ENCODE assay signal across 1 cellular context in the genomic region with DNA sequence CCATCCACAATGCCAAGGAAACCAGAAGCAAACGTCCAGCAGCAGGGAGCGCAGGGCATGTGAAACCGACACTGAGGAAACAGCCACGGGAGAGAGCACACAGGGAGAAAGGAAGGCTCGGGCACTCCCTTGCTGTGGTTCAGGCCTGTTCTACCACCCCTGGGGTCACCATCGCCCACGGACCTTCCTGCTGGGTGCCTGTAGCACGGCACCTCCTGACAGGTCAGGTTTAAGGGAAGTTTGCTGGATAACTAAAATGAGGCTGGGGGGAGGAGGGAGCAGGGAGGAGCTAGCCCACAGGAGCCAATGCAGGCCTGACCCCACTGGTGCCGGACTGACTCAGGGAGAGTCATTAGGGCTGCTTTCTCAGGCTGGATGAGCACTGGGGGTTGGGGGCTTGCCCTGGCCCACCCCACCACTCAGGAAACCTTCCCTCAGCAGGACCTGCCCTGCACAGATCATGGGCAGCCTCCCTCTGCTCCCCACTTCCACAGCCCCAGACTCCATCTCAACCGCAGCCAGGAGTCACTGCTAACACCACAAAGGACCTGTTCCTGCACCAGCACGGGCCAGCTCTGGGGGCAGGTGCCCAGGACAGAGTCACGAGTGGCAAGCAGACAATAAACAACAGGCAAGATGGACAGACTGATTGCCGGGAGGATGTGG.
TF ChIP-seq lines count a peak whose summit lies in the region.

No MANE protein-coding gene starts in this region.

TF ChIP-seq in IMR-90, 13 proteins besides CTCF, POLR2A, EP300 and RAD21:
- TF ChIP-seq SMC3 (IDR thresholded peaks at IDR 0.05; ENCODE audit: low read depth, low read length): no peak
- no peak for TF ChIP-seq MXI1 (IDR thresholded peaks at IDR 0.05; ENCODE audit: borderline replicate concordance, low read depth, low read length)
- TF ChIP-seq BHLHE40 (IDR thresholded peaks at IDR 0.05; ENCODE audit: low read depth, low read length): no peak
- no peak for TF ChIP-seq RFX5 (IDR thresholded peaks at IDR 0.05; ENCODE audit: low read depth, low read length)
- no peak for TF ChIP-seq MAFK (IDR thresholded peaks at IDR 0.05; ENCODE audit: low read depth, low read length)
- no peak for TF ChIP-seq FOS (IDR thresholded peaks at IDR 0.05; ENCODE audit: low read depth, low read length)
- TF ChIP-seq CEBPB (IDR thresholded peaks at IDR 0.05; ENCODE audit: low read depth, low read length): no peak
- TF ChIP-seq RCOR1 (IDR thresholded peaks at IDR 0.05; ENCODE audit: insufficient replicate concordance, low read length): no peak
- TF ChIP-seq, protein P1, sequence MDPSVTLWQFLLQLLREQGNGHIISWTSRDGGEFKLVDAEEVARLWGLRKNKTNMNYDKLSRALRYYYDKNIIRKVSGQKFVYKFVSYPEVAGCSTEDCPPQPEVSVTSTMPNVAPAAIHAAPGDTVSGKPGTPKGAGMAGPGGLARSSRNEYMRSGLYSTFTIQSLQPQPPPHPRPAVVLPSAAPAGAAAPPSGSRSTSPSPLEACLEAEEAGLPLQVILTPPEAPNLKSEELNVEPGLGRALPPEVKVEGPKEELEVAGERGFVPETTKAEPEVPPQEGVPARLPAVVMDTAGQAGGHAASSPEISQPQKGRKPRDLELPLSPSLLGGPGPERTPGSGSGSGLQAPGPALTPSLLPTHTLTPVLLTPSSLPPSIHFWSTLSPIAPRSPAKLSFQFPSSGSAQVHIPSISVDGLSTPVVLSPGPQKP (IDR thresholded peaks at IDR 0.05; ENCODE audit: borderline replicate concordance, low read depth, low read length): no peak
- TF ChIP-seq MAZ (IDR thresholded peaks at IDR 0.05; ENCODE audit: borderline replicate concordance, low read depth, low read length): no peak
- TF ChIP-seq CHD1 (IDR thresholded peaks at IDR 0.05; ENCODE audit: low read depth, low read length): no peak
- no peak for TF ChIP-seq NFE2L2 (IDR thresholded peaks at IDR 0.05; ENCODE audit: low read depth, low read length)
- TF ChIP-seq, protein P2, sequence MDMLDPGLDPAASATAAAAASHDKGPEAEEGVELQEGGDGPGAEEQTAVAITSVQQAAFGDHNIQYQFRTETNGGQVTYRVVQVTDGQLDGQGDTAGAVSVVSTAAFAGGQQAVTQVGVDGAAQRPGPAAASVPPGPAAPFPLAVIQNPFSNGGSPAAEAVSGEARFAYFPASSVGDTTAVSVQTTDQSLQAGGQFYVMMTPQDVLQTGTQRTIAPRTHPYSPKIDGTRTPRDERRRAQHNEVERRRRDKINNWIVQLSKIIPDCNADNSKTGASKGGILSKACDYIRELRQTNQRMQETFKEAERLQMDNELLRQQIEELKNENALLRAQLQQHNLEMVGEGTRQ (IDR thresholded peaks at IDR 0.05; ENCODE audit: low read depth, low read length): no peak
